29 cellular contexts compared by ENCODE assay signal in the genomic region with DNA sequence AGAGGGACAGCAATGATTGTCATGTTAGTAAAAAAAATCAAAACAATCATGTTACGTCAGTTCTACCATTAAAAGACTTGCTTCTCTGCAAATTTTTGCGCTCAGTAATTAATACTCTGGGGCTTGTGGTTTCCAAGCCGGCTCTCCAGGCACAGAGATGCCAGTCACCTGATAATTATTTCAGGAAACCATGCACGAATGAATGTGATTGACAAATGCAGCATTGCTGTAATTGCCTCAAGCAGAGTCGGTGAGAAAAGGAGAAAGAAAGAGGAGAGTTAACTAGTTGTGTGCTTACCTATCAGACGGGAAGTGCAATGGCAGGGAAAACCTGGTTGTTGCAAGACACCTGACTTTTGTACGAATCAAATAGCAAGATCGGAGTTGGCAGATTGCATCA.
"Had no signal": no experiment of that assay in that cellular context is flagged by ENCODE, and none has a peak within 500 bp of the region (broad histone marks: within the 10 kb centered on the region; RNA-seq: fewer than 3 reads in every experiment).

No MANE protein-coding gene starts in this region.

- H3K27me3 ChIP-seq: body of pancreas, colonic mucosa, esophagus squamous epithelium had no signal

- H3K36me3 ChIP-seq: breast epithelium, cardiac muscle cell, colonic mucosa, esophagus squamous epithelium, gastroesophageal sphincter had no signal

- ATAC-seq: activated CD4-positive, alpha-beta T cell treated with anti-CD3 and anti-CD28 coated beads for 36 hours; activated CD8-positive, alpha-beta memory T cell treated with anti-CD3 and anti-CD28 coated beads, Interleukin-2, amount 10 ng/mL, durations not matched to agents 7 days and 5 days; activated CD8-positive, alpha-beta T cell treated with anti-CD3 and anti-CD28 coated beads, Interleukin-2, amount 10 ng/mL, durations not matched to agents 7 days and 5 days; activated T-cell treated with anti-CD3 and anti-CD28 coated beads, Interleukin-2, amount 50 U/mL, for 72 hours; body of pancreas; gastroesophageal sphincter; T-helper 17 cell had no signal

- DNase-seq: activated CD4-positive, alpha-beta memory T cell treated with anti-CD3 and anti-CD28 coated beads for 36 hours; activated CD4-positive, alpha-beta T cell treated with anti-CD3 and anti-CD28 coated beads for 36 hours; activated CD4-positive, alpha-beta T cell treated with anti-CD3 and anti-CD28 coated beads, Interleukin-2, amount 10 ng/mL, durations not matched to agents 24 days and 14 days; activated CD4-positive, CD25-positive, alpha-beta regulatory T cell; activated CD4-positive, CD25-positive, alpha-beta regulatory T cell treated with anti-CD3 and anti-CD28 coated beads, Interleukin-2, amount 50 U/mL, for 72 hours; activated CD8-positive, alpha-beta memory T cell treated with anti-CD3 and anti-CD28 coated beads, Interleukin-2, amount 10 ng/mL, durations not matched to agents 7 days and 5 days; activated CD8-positive, alpha-beta memory T cell treated with anti-CD3 and anti-CD28 coated beads, Interleukin-2, amount 50 U/mL, for 4 hours; activated CD8-positive, alpha-beta T cell treated with anti-CD3 and anti-CD28 coated beads, Interleukin-2, amount 10 ng/mL, durations not matched to agents 7 days and 5 days; activated gamma-delta T cell treated with Interleukin-2 at 50 U/mL for 16 hours; activated naive CD4-positive, alpha-beta T cell treated with anti-CD3 and anti-CD28 coated beads, Interleukin-2, amount 50 U/mL, for 16 hours; activated naive CD4-positive, alpha-beta T cell treated with Interleukin-2 at 50 U/mL for 16 hours; activated T-cell treated with anti-CD3 and anti-CD28 coated beads, Interleukin-2, amount 50 U/mL, for 24 hours; activated T-cell treated with anti-CD3 and anti-CD28 coated beads, Interleukin-2, amount 50 U/mL, for 72 hours; amniotic stem cell; anterior cingulate cortex; body of pancreas; central memory CD4-positive, alpha-beta T cell; cerebellar nuclear complex; colonic mucosa; effector CD8-positive, alpha-beta T cell; esophagus squamous epithelium; foreskin melanocyte; hippocampal formation; T-helper 17 cell; T1000 had no signal

- H3K9me3 ChIP-seq: body of pancreas, breast epithelium, colonic mucosa, gastroesophageal sphincter had no signal

- H3K4me1 ChIP-seq: body of pancreas, breast epithelium, colonic mucosa, esophagus squamous epithelium, gastroesophageal sphincter had no signal

- H3K4me3 ChIP-seq: body of pancreas, breast epithelium, cardiac muscle cell, colonic mucosa, esophagus squamous epithelium, gastroesophageal sphincter had no signal

- H3K27ac ChIP-seq: body of pancreas, breast epithelium, cardiac muscle cell, colonic mucosa, epithelial cell of prostate, esophagus squamous epithelium, gastroesophageal sphincter had no signal
